Comparison of ENCODE assay signal across 14 cellular contexts in genomic region chr1:64654519-64655341, GRCh38.
DNase-seq lines count a peak whose midpoint lies in the region; ATAC-seq and TF ChIP-seq lines count a peak whose summit lies in the region.
"Had no signal": no experiment of that assay in that cellular context is flagged by ENCODE, and none has a peak within 500 bp of the region (broad histone marks: within the 10 kb centered on the region; RNA-seq: fewer than 3 reads in every experiment).

No MANE protein-coding gene starts in this region.

- H2BK20ac ChIP-seq in H9 (ENCODE audit: low read depth, low read length, poor library complexity, severe bottlenecking) = no peak overlapping the region

- H3K9ac ChIP-seq in H9 (ENCODE audit: extremely low read depth, insufficient read length, low read length) = no peak overlapping the region

- DNase-seq in H9 (no peak), amniotic epithelial cell (ENCODE audit: low read depth) (peak; percentile 24), heart right ventricle (no peak), testis (peak; percentile 28), COLO668 (lab: John Stamatoyannopoulos, UW; ENCODE audit: unreplicated experiment) (no peak), NCI-H526 treated with DMSO at 0.1 percent for 48 hours (lab: John Stamatoyannopoulos, UW) (no peak)
- DNase-seq in activated CD8-positive, alpha-beta memory T cell treated with anti-CD3 and anti-CD28 coated beads, Interleukin-2, amount 50 U/mL, for 48 hours = no peak
- DNase-seq: mesendoderm; NCI-H2081 treated with DMSO at 0.1 percent for 48 hours; stimulated activated CD4-positive, alpha-beta T cell treated with anti-CD3 and anti-CD28 coated beads, Interleukin-4, amount 100 ng/mL, for 24 hours; stimulated activated naive CD8-positive, alpha-beta T cell treated with anti-CD3 and anti-CD28 coated beads, Interleukin-15, amount 100 ng/mL, for 72 hours had no signal

- no peak overlapping the region for H4K8ac ChIP-seq in H9 (replicated peaks; ENCODE audit: insufficient read length, low read depth, low read length)

- no peak overlapping the region for H3K14ac ChIP-seq in H9 (ENCODE audit: insufficient read depth, low read length)

- no peak overlapping the region for H2AFZ ChIP-seq in H9 (ENCODE audit: low read length)

- whole genome bisulfite sequencing in H9 (ENCODE audit: extremely low coverage, insufficient read length, low lambda C conversion rate) = no CpG with 5 or more reads among the region's 5 CpGs
- WGBS in heart right ventricle, 2 donors = 70 to 80% methylated on average over 5 of the region's 5 CpGs
- WGBS in testis, 2 donors = 73 to 79% methylated on average over 5 of the region's 5 CpGs

- H3K27me3 Mint-ChIP-seq in H9 (ENCODE audit: low read depth) = no peaks in the 10 kb centered on the region
- H3K27me3 Mint-ChIP-seq: progenitor cell of endocrine pancreas; stimulated activated naive CD8-positive, alpha-beta T cell treated with anti-CD3 and anti-CD28 coated beads, Interleukin-15, amount 100 ng/mL, for 72 hours had no signal

- no peak overlapping the region for H3K4me3 Mint-ChIP-seq in H9
- H3K4me3 Mint-ChIP-seq: activated naive CD4-positive, alpha-beta T cell treated with anti-CD3 and anti-CD28 coated beads, Interleukin-2, amount 50 U/mL, for 24 hours; stimulated activated naive CD8-positive, alpha-beta T cell treated with anti-CD3 and anti-CD28 coated beads, Interleukin-15, amount 100 ng/mL, for 72 hours had no signal

- no peaks in the 10 kb centered on the region for H3K23me2 ChIP-seq in H9 (ENCODE audit: insufficient read length, low read depth, low read length, poor library complexity, severe bottlenecking)

- H3K18ac ChIP-seq in H9 (ENCODE audit: insufficient read length, low read depth, low read length) = no peak overlapping the region

- H3K4me1 Mint-ChIP-seq in H9 = peaks cover 0 to 9% of the 10 kb centered on the region in 2 experiments; a peak in 2 of 4 replicates
- H3K4me1 Mint-ChIP-seq: activated naive CD4-positive, alpha-beta T cell treated with anti-CD3 and anti-CD28 coated beads, Interleukin-2, amount 50 U/mL, for 24 hours; stimulated activated naive CD8-positive, alpha-beta T cell treated with anti-CD3 and anti-CD28 coated beads, Interleukin-15, amount 100 ng/mL, for 72 hours had no signal

- H3K36me3 ChIP-seq in heart right ventricle (peaks cover 0 to 32% (median 0%) of the 10 kb centered on the region in 9 donors), testis (ENCODE audit: low read depth, missing control alignments) (no peaks in the 10 kb centered on the region)

- H3K9me3 Mint-ChIP-seq in H9 = no peaks in the 10 kb centered on the region
- H3K9me3 Mint-ChIP-seq: activated naive CD4-positive, alpha-beta T cell treated with anti-CD3 and anti-CD28 coated beads, Interleukin-2, amount 50 U/mL, for 24 hours; stimulated activated naive CD8-positive, alpha-beta T cell treated with anti-CD3 and anti-CD28 coated beads, Interleukin-15, amount 100 ng/mL, for 72 hours had no signal

- H3K23ac ChIP-seq in H9 (ENCODE audit: insufficient read length, low read depth, low read length) = no peak overlapping the region

- H2BK120ac ChIP-seq in H9 (ENCODE audit: low read depth, low read length, poor library complexity, severe bottlenecking) = no peak overlapping the region

- H4K91ac ChIP-seq in H9 (ENCODE audit: insufficient read length, low read depth, low read length) = no peak overlapping the region

- H3T11ph ChIP-seq in H9 (ENCODE audit: low read length) = no peak overlapping the region

- H2BK5ac ChIP-seq in H9 (ENCODE audit: insufficient read length, low read length) = no peak overlapping the region

- no peak overlapping the region for H3K56ac ChIP-seq in H9 (ENCODE audit: insufficient read length, low read depth, low read length)

- peak in 4 of 8 donors; percentile 34 to 48 (median 44) for ATAC-seq in heart right ventricle
- ATAC-seq: K562; stimulated activated naive CD8-positive, alpha-beta T cell treated with anti-CD3 and anti-CD28 coated beads, Interleukin-15, amount 100 ng/mL, for 72 hours had no signal

- H3K27ac Mint-ChIP-seq in H9 = peak overlapping the region in 2 of 3 experiments; percentile 14 to 19; a peak in 1 of 7 replicates
- H3K27ac Mint-ChIP-seq: activated naive CD4-positive, alpha-beta T cell treated with anti-CD3 and anti-CD28 coated beads, Interleukin-2, amount 50 U/mL, for 24 hours; progenitor cell of endocrine pancreas had no signal

- TF ChIP-seq POLR2A in testis (IDR thresholded peaks at IDR 0.05) = no peak

- H2BK12ac ChIP-seq in H9 (ENCODE audit: insufficient read length, low read depth, low read length) = no peak overlapping the region

- no peak overlapping the region for H3K4ac ChIP-seq in H9 (ENCODE audit: low read depth, low read length)

- H4K20me1 ChIP-seq in H9 (ENCODE audit: control insufficient read depth, insufficient read depth, insufficient read length) = no peaks in the 10 kb centered on the region

- no peaks in the 10 kb centered on the region for H3K79me1 ChIP-seq in H9 (ENCODE audit: insufficient read depth, low read depth, low read length, poor library complexity, severe bottlenecking)

- no peak overlapping the region for H2AK5ac ChIP-seq in H9 (ENCODE audit: insufficient read length, low read length)

- no peak overlapping the region for H4K5ac ChIP-seq in H9 (ENCODE audit: insufficient read length, low read depth, low read length)

- H3K4me2 ChIP-seq in H9 (ENCODE audit: insufficient read depth, insufficient read length, low read length) = no peak overlapping the region

- H3K27me3 ChIP-seq in H9 (ENCODE audit: insufficient read depth, low read length) = no peaks in the 10 kb centered on the region
- H3K27me3 ChIP-seq in heart right ventricle = no peaks in the 10 kb centered on the region
- H3K27me3 ChIP-seq in testis = no peaks in the 10 kb centered on the region

- no peak overlapping the region for H3K27ac ChIP-seq in H9 (ENCODE audit: insufficient read length, low read depth, low read length)
- H3K27ac ChIP-seq in heart right ventricle = no peak overlapping the region
- no peak overlapping the region for H3K27ac ChIP-seq in testis

- intact Hi-C loops in heart right ventricle (cut with DNase I) (loop anchor here in 1 of 10 donors (5.0 kb wide), 1 partner anchor 182 kb away; the partner anchor contains the start of gene CACHD1), testis (cut with DNase I; ENCODE audit: low total_unique reads) (no loop called here)

- H3K9me3 ChIP-seq in H9 (ENCODE audit: control insufficient read depth, low read depth, low read length) (no peaks in the 10 kb centered on the region), heart right ventricle (no peaks in the 10 kb centered on the region), testis (no peaks in the 10 kb centered on the region)

- H3K79me2 ChIP-seq in H9 (ENCODE audit: insufficient read depth, low read length) = no peaks in the 10 kb centered on the region

- peaks cover 35 to 93% (median 87%) of the 10 kb centered on the region in 3 experiments for H3K36me3 Mint-ChIP-seq in H9 (ENCODE audit: insufficient read depth in 1 of 3, low read depth in 3 of 3)

- no peak for TF ChIP-seq CTCF in H9 (conservative IDR thresholded peaks at IDR 0.05)
- peak in 6 of 9 donors; percentile 7 to 44 (median 27) for TF ChIP-seq CTCF in heart right ventricle (IDR thresholded peaks at IDR 0.05)
- TF ChIP-seq CTCF in testis (IDR thresholded peaks at IDR 0.05) = peak in 2 of 3 experiments; percentile 17 to 21

- H3K4me1 ChIP-seq in H9 (ENCODE audit: insufficient read depth, low read length) (no peaks in the 10 kb centered on the region), heart right ventricle (peaks cover 0 to 11% (median 0%) of the 10 kb centered on the region in 9 donors), testis (no peaks in the 10 kb centered on the region)

- no peak overlapping the region for H2BK15ac ChIP-seq in H9 (ENCODE audit: low read depth, low read length)

- H3K4me3 ChIP-seq in heart right ventricle (no peak overlapping the region), testis (no peak overlapping the region)
- H3K4me3 ChIP-seq: K562 had no signal

Comparison
In these comparisons a context has a peak if more than half of its experiments do, and no peak if none do; other contexts are left out.
1. DNase-seq: peak in amniotic epithelial cell (single experiment) and testis (single experiment); none in H9 (single experiment), heart right ventricle (0 of 2), COLO668 (single experiment), activated CD8-positive, alpha-beta memory T cell treated with anti-CD3 and anti-CD28 coated beads, Interleukin-2, amount 50 U/mL, for 48 hours (single experiment) and NCI-H526 treated with DMSO at 0.1 percent for 48 hours (single experiment).